In the genomic region with DNA sequence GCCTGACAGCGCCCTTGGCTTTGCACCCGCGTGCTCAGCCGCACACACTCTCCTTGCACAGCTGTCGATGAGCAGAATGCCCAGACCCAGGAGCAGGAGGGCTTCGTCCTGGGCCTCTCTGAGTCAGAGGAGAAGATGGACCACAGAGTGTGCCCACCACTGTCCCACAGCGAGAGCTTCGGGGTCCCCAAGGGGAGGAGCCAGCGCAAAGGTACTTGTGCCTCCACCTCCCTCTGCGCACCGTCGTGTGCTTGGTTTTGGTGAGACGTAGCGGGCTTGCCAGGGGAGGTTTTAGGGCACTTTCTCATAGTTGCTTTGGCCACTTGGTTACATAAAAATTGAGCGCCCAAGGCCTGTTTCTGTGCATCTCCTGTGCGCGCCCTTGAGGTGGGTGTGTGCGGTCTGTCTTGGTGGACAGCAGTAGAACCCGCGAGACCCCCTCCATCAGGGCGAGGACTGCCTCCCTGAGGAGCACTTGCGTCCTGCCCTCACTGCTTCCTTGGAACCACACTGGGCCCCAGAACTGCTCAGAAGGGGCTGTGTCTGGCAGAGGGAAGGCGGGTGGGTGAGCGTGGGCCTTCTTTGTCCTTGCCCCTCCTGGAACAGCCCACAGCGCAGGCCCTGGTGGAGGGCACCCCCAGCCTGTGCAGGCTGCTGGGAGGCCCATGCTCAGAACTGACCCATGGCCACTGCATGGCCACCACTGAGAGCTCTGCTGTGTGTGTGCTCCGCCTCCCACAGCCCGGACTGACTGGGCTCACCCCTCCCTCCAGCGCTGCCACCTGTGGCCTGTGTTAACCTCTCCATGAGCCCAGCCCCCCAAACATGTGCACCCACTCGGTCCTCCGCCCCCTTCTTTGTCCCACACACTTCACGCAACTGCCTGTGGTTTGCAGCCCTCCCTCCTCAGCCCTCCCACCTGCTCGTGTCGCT, we compare ENCODE assay signal across 18 cellular contexts.
DNase-seq lines count a peak whose midpoint lies in the region; ATAC-seq and TF ChIP-seq lines count a peak whose summit lies in the region.
"Had no signal": no experiment of that assay in that cellular context is flagged by ENCODE, and none has a peak within 500 bp of the region (broad histone marks: within the 10 kb centered on the region; RNA-seq: fewer than 3 reads in every experiment).

No MANE protein-coding gene starts in this region.

- peaks cover 89% of the 10 kb centered on the region for H3K36me3 ChIP-seq in DND-41 (ENCODE audit: insufficient read depth, low read length)
- H3K36me3 ChIP-seq in psoas muscle (ENCODE audit: insufficient read depth in 1 of 2, low read depth in 1 of 2), result peaks cover 16 to 100% of the 10 kb centered on the region in 2 donors

- no peak for TF ChIP-seq CTCF in DND-41 (IDR thresholded peaks at IDR 0.05; ENCODE audit: borderline replicate concordance, extremely low read depth, low read length, poor library complexity, severe bottlenecking)
- no peak for TF ChIP-seq CTCF in psoas muscle (IDR thresholded peaks at IDR 0.05)

- H3K4me3 ChIP-seq in DND-41 (ENCODE audit: low read depth in 1 of 2, low read length in 2 of 2) (no peak overlapping the region), psoas muscle (no peak overlapping the region)
- H3K4me3 ChIP-seq: BLaER1 treated with 17β-estradiol and CSF1 and Interleukin-3, amounts not matched to agents 10 nM and 100 nM; dorsolateral prefrontal cortex; left lung had no signal

- H3K27me3 ChIP-seq in DND-41 (ENCODE audit: insufficient read depth, low read length, poor library complexity) (no peaks in the 10 kb centered on the region), psoas muscle (ENCODE audit: insufficient read depth in 3 of 3, low read length in 2 of 3) (no peaks in the 10 kb centered on the region)
- H3K27me3 ChIP-seq: BLaER1 treated with 17β-estradiol and CSF1 and Interleukin-3, amounts not matched to agents 10 nM and 100 nM; dorsolateral prefrontal cortex; left lung had no signal

- intact Hi-C loops in psoas muscle (cut with DNase I), result no loop called here

- peak; percentile 53 for ATAC-seq in DND-41 (ENCODE audit: insufficient read depth, low read depth)
- ATAC-seq in psoas muscle, result peak in 3 of 4 donors; percentile 11 to 27 (median 11)
- ATAC-seq in HG03175 (IDR thresholded peaks at IDR 0.05; ENCODE audit: unreplicated experiment), result no peak
- ATAC-seq: HCT116 had no signal

- 0 out of 2 replicates have a peak, but pooled peaks cover 7% of the 10 kb centered on the region for H4K20me1 ChIP-seq in DND-41 (ENCODE audit: insufficient read depth, low read length)

- H3K4me1 ChIP-seq in DND-41 (ENCODE audit: insufficient read depth, low read length) (no peaks in the 10 kb centered on the region), psoas muscle (no peaks in the 10 kb centered on the region)
- H3K4me1 ChIP-seq: left lung had no signal

- 83 to 89% (median 85%) methylated on average over 32 to 33 of the region's 33 CpGs for WGBS in psoas muscle, 3 donors

- H3K79me2 ChIP-seq in DND-41 (ENCODE audit: insufficient read depth, low read length), result no peaks in the 10 kb centered on the region

- DNase-seq in NCI-H82 (lab: John Stamatoyannopoulos, UW), result peak; percentile 8
- no peak for DNase-seq in NCI-H82 treated with DMSO at 0.1 percent for 48 hours (lab: John Stamatoyannopoulos, UW; ENCODE audit: unreplicated experiment)
- DNase-seq in DND-41, result peak; percentile 33
- peak; percentile 43 for DNase-seq in islet precursor cell
- peak; percentile 12 to 48 for DNase-seq in psoas muscle
- DNase-seq in NCI-H69 (lab: John Stamatoyannopoulos, UW), result no peak
- DNase-seq in AG08396 (ENCODE audit: low spot score), result no peak
- DNase-seq: activated CD4-positive, alpha-beta memory T cell treated with anti-CD3 and anti-CD28 coated beads for 36 hours; Calu3; NCI-H187; NCI-H446; stimulated activated CD4-positive, alpha-beta T cell treated with anti-CD3 and anti-CD28 coated beads, Interleukin-4, amount 100 ng/mL, for 24 hours; T-helper 9 cell had no signal

- H3K9me3 ChIP-seq in DND-41 (ENCODE audit: insufficient read depth, low read length, severe bottlenecking) (no peaks in the 10 kb centered on the region), psoas muscle (no peaks in the 10 kb centered on the region)
- H3K9me3 ChIP-seq: BLaER1 treated with 17β-estradiol and CSF1 and Interleukin-3, amounts not matched to agents 10 nM and 100 nM; left lung had no signal

- H3K27ac ChIP-seq in DND-41 (ENCODE audit: low read length) (no peak overlapping the region), psoas muscle (peak overlapping the region; percentile 23)
- H3K27ac ChIP-seq: left lung had no signal

- no peak overlapping the region for H3K4me2 ChIP-seq in DND-41 (ENCODE audit: insufficient read depth, low read length)
- H3K4me2 ChIP-seq: BLaER1 treated with 17β-estradiol and CSF1 and Interleukin-3, amounts not matched to agents 10 nM and 100 nM had no signal

- no peak overlapping the region for H2AFZ ChIP-seq in DND-41 (ENCODE audit: low read depth, low read length)

- no peak overlapping the region for H3K9ac ChIP-seq in DND-41 (ENCODE audit: low read depth, low read length)

Comparison
In these comparisons a context has a peak if more than half of its experiments do, and no peak if none do; other contexts are left out.
1. DNase-seq: peak in NCI-H82 (single experiment), DND-41 (single experiment), islet precursor cell (single experiment) and psoas muscle (2 of 2); none in NCI-H82 treated with DMSO at 0.1 percent for 48 hours (single experiment), NCI-H69 (single experiment) and AG08396 (single experiment).